Comparison of ENCODE assay signal across 22 cellular contexts in the genomic region with DNA sequence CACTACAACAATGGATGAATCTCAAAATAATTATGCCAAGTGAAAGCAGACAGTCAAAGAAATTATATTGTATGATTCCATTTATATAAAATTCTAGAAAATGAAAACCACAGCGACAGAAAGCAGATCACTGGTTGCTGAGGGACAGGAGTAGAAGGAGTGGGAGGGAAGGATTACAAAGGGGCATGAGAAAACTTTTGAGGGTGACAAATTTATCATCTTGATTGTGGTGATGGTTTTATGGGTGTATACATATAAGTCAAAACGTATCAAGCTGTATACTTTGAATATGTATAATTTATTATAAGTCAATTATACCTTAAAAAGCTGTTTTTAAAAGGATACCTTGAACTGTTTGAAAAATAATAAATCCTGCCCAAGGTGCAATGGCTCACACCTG. TPM values are rescaled to one million over a fixed set of nuclear protein-coding genes. Genes with fewer than 3 reads are reported as not detected.
A peak's percentile ranks its signal among the peaks of the same experiment; 100 is the strongest.
DNase-seq lines count a peak whose midpoint lies in the region; ATAC-seq and TF ChIP-seq lines count a peak whose summit lies in the region.
"Had no signal": no experiment of that assay in that cellular context is flagged by ENCODE, and none has a peak within 500 bp of the region (broad histone marks: within the 10 kb centered on the region; RNA-seq: fewer than 3 reads in every experiment).

No MANE protein-coding gene starts in this region.

- H3K4me2 ChIP-seq in GM23248 (ENCODE audit: unreplicated experiment) (no peak overlapping the region), smooth muscle cell (peak overlapping the region; percentile 33)
- H3K4me2 ChIP-seq: A549; BLaER1 treated with 17β-estradiol and CSF1 and Interleukin-3, amounts not matched to agents 10 nM and 100 nM; GM23338 had no signal

- H3K27ac Mint-ChIP-seq in chondrocyte (ENCODE audit: unreplicated experiment): peak overlapping the region; percentile 55
- H3K27ac Mint-ChIP-seq: CD4-positive, alpha-beta T cell; GM23338; H9 had no signal

- peak overlapping the region; percentile 12; the same call in 1 of the 2 replicates for H3K9ac ChIP-seq in GM23248
- no peak overlapping the region for H3K9ac ChIP-seq in SK-N-MC (ENCODE audit: insufficient read length)
- H3K9ac ChIP-seq in smooth muscle cell (ENCODE audit: low read depth): no peak overlapping the region
- H3K9ac ChIP-seq: BLaER1 treated with 17β-estradiol and CSF1 and Interleukin-3, amounts not matched to agents 10 nM and 100 nM had no signal

- H3F3A ChIP-seq in GM23248 (ENCODE audit: insufficient read depth): no peaks in the 10 kb centered on the region
- no peaks in the 10 kb centered on the region for H3F3A ChIP-seq in smooth muscle cell (ENCODE audit: low read depth)

- H3K4me1 ChIP-seq in GM23248 (ENCODE audit: insufficient read depth): peaks cover 8% of the 10 kb centered on the region; the same call in 1 of the 2 replicates
- H3K4me1 ChIP-seq in smooth muscle cell (ENCODE audit: low read depth): peaks cover 4% of the 10 kb centered on the region
- H3K4me1 ChIP-seq: A549, BE2C had no signal

- peaks cover 99% of the 10 kb centered on the region for H3K79me2 ChIP-seq in GM23248 (ENCODE audit: insufficient read depth)
- peaks cover 80% of the 10 kb centered on the region for H3K79me2 ChIP-seq in smooth muscle cell (ENCODE audit: low read depth)

- no peak overlapping the region for H3K27ac ChIP-seq in GM23248
- peak overlapping the region; percentile 15; the same call in 1 of the 2 replicates for H3K27ac ChIP-seq in SK-N-MC
- H3K27ac ChIP-seq in smooth muscle cell (ENCODE audit: low read depth): peak overlapping the region; percentile 21
- H3K27ac ChIP-seq: A549; BLaER1 treated with 17β-estradiol and CSF1 and Interleukin-3, amounts not matched to agents 10 nM and 100 nM had no signal

- no peaks in the 10 kb centered on the region for H3K9me3 Mint-ChIP-seq in chondrocyte (ENCODE audit: low read depth)
- H3K9me3 Mint-ChIP-seq: CD14-positive monocyte; CD4-positive, alpha-beta T cell; CD8-positive, alpha-beta memory T cell; GM23338; H9 had no signal

- H3K36me3 Mint-ChIP-seq in chondrocyte (ENCODE audit: low read depth): peaks cover 10% of the 10 kb centered on the region

- H3K4me1 Mint-ChIP-seq in chondrocyte (ENCODE audit: low read depth): peaks cover 33% of the 10 kb centered on the region

- no peak overlapping the region for H2AFZ ChIP-seq in GM23248
- H2AFZ ChIP-seq in smooth muscle cell (ENCODE audit: low read depth): no peak overlapping the region
- H2AFZ ChIP-seq: GM23338 had no signal

- H3K4me3 ChIP-seq in GM23248 (no peak overlapping the region), SK-N-MC (no peak overlapping the region), smooth muscle cell (no peak overlapping the region)
- H3K4me3 ChIP-seq: A549; BLaER1 treated with 17β-estradiol and CSF1 and Interleukin-3, amounts not matched to agents 10 nM and 100 nM; GM23338 had no signal

- H3K36me3 ChIP-seq in GM23248 (ENCODE audit: low read depth) (peaks cover 8% of the 10 kb centered on the region), SK-N-MC (ENCODE audit: insufficient read depth, low read length) (peaks cover 51% of the 10 kb centered on the region), smooth muscle cell (ENCODE audit: low read depth) (no peaks in the 10 kb centered on the region)
- H3K36me3 ChIP-seq: BE2C had no signal

- H3K27me3 Mint-ChIP-seq in chondrocyte (ENCODE audit: low read depth): no peaks in the 10 kb centered on the region
- H3K27me3 Mint-ChIP-seq: CD4-positive, alpha-beta T cell; CD8-positive, alpha-beta memory T cell had no signal

- H3K27me3 ChIP-seq in GM23248 (replicated peaks; ENCODE audit: insufficient read depth): no peaks in the 10 kb centered on the region
- H3K27me3 ChIP-seq in smooth muscle cell (ENCODE audit: low read depth): no peaks in the 10 kb centered on the region
- H3K27me3 ChIP-seq: BE2C; BLaER1 treated with 17β-estradiol and CSF1 and Interleukin-3, amounts not matched to agents 10 nM and 100 nM had no signal

- H4K20me1 ChIP-seq in GM23248 (ENCODE audit: insufficient read depth) (peaks cover 8% of the 10 kb centered on the region; the same call in 1 of the 2 replicates), smooth muscle cell (ENCODE audit: low read depth) (peaks cover 99% of the 10 kb centered on the region)

- WGBS in GM23248 (ENCODE audit: low coverage in 1 of 2, low lambda C conversion rate in 2 of 2, missing lambda C conversion rate in 2 of 2), 2 experiments: 90 to 94% methylated on average over 2 of the region's 2 CpGs
- WGBS in smooth muscle cell (ENCODE audit: low lambda C conversion rate): 70% methylated on average over 2 of the region's 2 CpGs

- in situ Hi-C loops in GM23248 (cut with MboI): no loop called here

- no peak overlapping the region for H3K4me3 Mint-ChIP-seq in chondrocyte (ENCODE audit: unreplicated experiment)
- H3K4me3 Mint-ChIP-seq: CD14-positive monocyte; CD4-positive, alpha-beta T cell; CD8-positive, alpha-beta memory T cell; GM23338; H9 had no signal

- H3K9me3 ChIP-seq in GM23248 (ENCODE audit: low read depth) (no peaks in the 10 kb centered on the region), SK-N-MC (ENCODE audit: low read depth, low read length) (no peaks in the 10 kb centered on the region), smooth muscle cell (replicated peaks; ENCODE audit: low read depth) (no peaks in the 10 kb centered on the region)
- H3K9me3 ChIP-seq: A549; BE2C; BLaER1 treated with 17β-estradiol and CSF1 and Interleukin-3, amounts not matched to agents 10 nM and 100 nM had no signal

- DNase-seq in GM23248 (no peak), SK-N-MC (ENCODE audit: low read depth, low spot score) (no peak), chondrocyte (ENCODE audit: low spot score) (no peak), smooth muscle cell (lab: John Stamatoyannopoulos, UW; ENCODE audit: unreplicated experiment) (no peak), amniotic stem cell (lab: John Stamatoyannopoulos, UW) (no peak)
- DNase-seq in activated CD4-positive, alpha-beta T cell treated with anti-CD3 and anti-CD28 coated beads, Interleukin-2, amount 50 U/mL, for 1 hour: no peak
- DNase-seq: 8988T; ACHN; AML-193; BE2C; CD4-positive, alpha-beta T cell; CD8-positive, alpha-beta memory T cell; DMS53; DMS79 treated with DMSO at 0.1 percent for 48 hours; GF-D8; H9 had no signal

- ATAC-seq in HG03469 (IDR thresholded peaks at IDR 0.05; ENCODE audit: unreplicated experiment): no peak
- ATAC-seq: A549, GM23338, HCT116 had no signal

- H3K9me2 ChIP-seq in GM23248 (ENCODE audit: insufficient read depth): no peaks in the 10 kb centered on the region

- TF ChIP-seq CTCF in chondrocyte (IDR thresholded peaks at IDR 0.05) (no peak), smooth muscle cell (IDR thresholded peaks at IDR 0.05; ENCODE audit: borderline replicate concordance, insufficient read depth, poor library complexity, severe bottlenecking) (no peak)

RNA-seq across cellular contexts. Expression of gene ATF2, which starts 27.7 kb away (rescaled TPM):
- total RNA-seq in GM23248 (2014; rRNA removed; shearing (Covaris generic)): 31.7 and 33.8 TPM in 2 replicates
- polyA plus RNA-seq in GM23248 (2016; fragmentation: Nextera tagmentation; extraction: Ambion mirVana) (26.8 and 29.5 TPM in 2 replicates), smooth muscle cell (17.8 and 28.0 TPM in 2 replicates)
- total RNA-seq in chondrocyte (55.5 to 61.0 TPM (median 59.8 TPM) in 3 replicates), smooth muscle cell (59.6 and 72.5 TPM in 2 replicates)

RNA-seq across cellular contexts. Expression of gene ATP5MC3, which starts 41.2 kb away (rescaled TPM):
- total RNA-seq in GM23248 (2014; rRNA removed; shearing (Covaris generic)): 136 and 145 TPM in 2 replicates
- polyA plus RNA-seq in GM23248 (2016; fragmentation: Nextera tagmentation; extraction: Ambion mirVana): 365 and 370 TPM in 2 replicates
- 143 to 205 TPM (median 148 TPM) in 3 replicates for total RNA-seq in chondrocyte
- 204 and 251 TPM in 2 replicates for total RNA-seq in smooth muscle cell
- polyA plus RNA-seq in smooth muscle cell: 452 and 519 TPM in 2 replicates
